In the genomic region with DNA sequence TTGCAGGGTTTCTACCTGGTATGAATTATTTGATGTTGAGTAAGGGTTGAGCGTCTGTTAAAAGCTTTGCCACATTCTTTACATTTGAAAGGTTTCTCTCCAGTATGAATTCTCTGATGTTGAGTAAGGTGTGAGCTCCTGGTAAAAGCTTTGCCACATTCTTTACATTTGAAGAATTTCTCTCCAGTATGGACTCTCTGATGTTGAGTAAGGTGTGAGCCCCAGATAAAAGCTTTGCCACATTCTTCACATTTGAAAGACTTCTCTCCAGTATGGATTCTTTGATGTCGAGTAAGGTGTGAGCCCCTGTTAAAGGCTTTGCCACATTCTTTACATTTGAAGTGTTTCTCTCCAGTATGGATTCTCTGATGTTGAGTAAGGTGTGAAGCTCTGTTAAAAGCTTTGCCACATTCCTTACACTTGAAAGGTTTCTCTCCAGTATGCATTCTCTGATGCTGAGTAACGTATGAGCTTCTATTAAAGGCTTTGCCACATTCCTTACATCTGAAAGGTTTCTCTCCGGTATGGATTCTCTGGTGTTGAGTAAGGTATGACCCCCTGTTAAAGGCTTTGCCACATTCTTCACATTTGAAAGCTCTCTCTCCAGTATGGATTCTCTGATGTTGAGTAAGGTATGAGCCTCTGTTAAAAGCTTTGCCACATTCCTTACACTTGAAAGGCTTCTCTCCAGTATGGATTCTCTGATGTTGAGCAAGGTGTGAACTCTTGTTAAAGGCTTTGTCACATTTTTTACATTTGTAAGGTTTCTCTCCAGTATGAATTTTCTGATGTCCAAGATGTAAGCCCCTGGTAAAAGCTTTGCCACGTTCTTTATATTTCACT, we compare ENCODE assay signal across 18 cellular contexts. TPM values are rescaled to one million over a fixed set of nuclear protein-coding genes. Genes with fewer than 3 reads are reported as not detected.
"Had no signal": no experiment of that assay in that cellular context is flagged by ENCODE, and none has a peak within 500 bp of the region (broad histone marks: within the 10 kb centered on the region; RNA-seq: fewer than 3 reads in every experiment).

No MANE protein-coding gene starts in this region.

- DNase-seq: activated CD4-positive, alpha-beta T cell treated with anti-CD3 and anti-CD28 coated beads, Interleukin-2, amount 50 U/mL, for 4 hours; activated naive CD4-positive, alpha-beta T cell treated with anti-CD3 and anti-CD28 coated beads for 36 hours; activated naive CD8-positive, alpha-beta T cell treated with anti-CD3 and anti-CD28 coated beads, Interleukin-2, amount 50 U/mL, for 24 hours; activated T-cell treated with anti-CD3 and anti-CD28 coated beads for 4 hours; dermis blood vessel endothelial cell; effector memory CD8-positive, alpha-beta T cell; erythroblast; left lung; mammary epithelial cell; naive thymus-derived CD4-positive, alpha-beta T cell; pancreas; stimulated activated CD4-positive, alpha-beta T cell treated with anti-CD3 and anti-CD28 coated beads, Interleukin-12 subunit alpha, Interleukin-12 subunit beta, amount 100 ng/mL, for 4 hours; stimulated activated CD4-positive, alpha-beta T cell treated with anti-CD3 and anti-CD28 coated beads, Interleukin-2, amount 100 ng/mL, for 24 hours had no signal

- ATAC-seq: activated CD4-positive, CD25-positive, alpha-beta regulatory T cell treated with anti-CD3 and anti-CD28 coated beads, Interleukin-2, amount 50 U/mL, for 24 hours; activated naive CD8-positive, alpha-beta T cell treated with anti-CD3 and anti-CD28 coated beads, Interleukin-2, amount 50 U/mL, for 24 hours; activated T-helper 17 cell treated with anti-CD3 and anti-CD28 coated beads, Interleukin-2, amount 50 U/mL, for 72 hours; effector memory CD8-positive, alpha-beta T cell; gastroesophageal sphincter; left lung; naive thymus-derived CD4-positive, alpha-beta T cell; pancreas had no signal

- H3K27ac ChIP-seq: ascending aorta, gastroesophageal sphincter, left lung, pancreas, thoracic aorta had no signal

- H3K27ac Mint-ChIP-seq: activated naive CD4-positive, alpha-beta T cell treated with anti-CD3 and anti-CD28 coated beads for 36 hours; activated naive CD8-positive, alpha-beta T cell treated with anti-CD3 and anti-CD28 coated beads, Interleukin-2, amount 50 U/mL, for 24 hours; activated T-helper 17 cell treated with anti-CD3 and anti-CD28 coated beads, Interleukin-2, amount 50 U/mL, for 72 hours; effector memory CD8-positive, alpha-beta T cell; naive thymus-derived CD4-positive, alpha-beta T cell had no signal

- H3K4me1 ChIP-seq: ascending aorta, gastroesophageal sphincter, left lung, pancreas had no signal

- H3K36me3 ChIP-seq: left lung, pancreas, thoracic aorta had no signal

- H3K4me3 ChIP-seq: ascending aorta, gastroesophageal sphincter, left lung, pancreas, thoracic aorta had no signal

- H3K9me3 ChIP-seq: pancreas had no signal

- H3K4me3 Mint-ChIP-seq: activated naive CD4-positive, alpha-beta T cell treated with anti-CD3 and anti-CD28 coated beads for 36 hours; activated naive CD8-positive, alpha-beta T cell treated with anti-CD3 and anti-CD28 coated beads, Interleukin-2, amount 50 U/mL, for 24 hours; activated T-helper 17 cell treated with anti-CD3 and anti-CD28 coated beads, Interleukin-2, amount 50 U/mL, for 72 hours; effector memory CD8-positive, alpha-beta T cell; naive thymus-derived CD4-positive, alpha-beta T cell had no signal

- H3K27me3 Mint-ChIP-seq: activated naive CD8-positive, alpha-beta T cell treated with anti-CD3 and anti-CD28 coated beads, Interleukin-2, amount 50 U/mL, for 24 hours; activated T-helper 17 cell treated with anti-CD3 and anti-CD28 coated beads, Interleukin-2, amount 50 U/mL, for 72 hours; effector memory CD8-positive, alpha-beta T cell; naive thymus-derived CD4-positive, alpha-beta T cell had no signal

- H3K4me1 Mint-ChIP-seq: activated T-helper 17 cell treated with anti-CD3 and anti-CD28 coated beads, Interleukin-2, amount 50 U/mL, for 72 hours had no signal

RNA-seq across cellular contexts. Expression of a gene that starts 27.1 kb away (rescaled TPM):
- total RNA-seq: ascending aorta had no signal
